Comparison of ENCODE assay signal across 20 cellular contexts in the genomic region with DNA sequence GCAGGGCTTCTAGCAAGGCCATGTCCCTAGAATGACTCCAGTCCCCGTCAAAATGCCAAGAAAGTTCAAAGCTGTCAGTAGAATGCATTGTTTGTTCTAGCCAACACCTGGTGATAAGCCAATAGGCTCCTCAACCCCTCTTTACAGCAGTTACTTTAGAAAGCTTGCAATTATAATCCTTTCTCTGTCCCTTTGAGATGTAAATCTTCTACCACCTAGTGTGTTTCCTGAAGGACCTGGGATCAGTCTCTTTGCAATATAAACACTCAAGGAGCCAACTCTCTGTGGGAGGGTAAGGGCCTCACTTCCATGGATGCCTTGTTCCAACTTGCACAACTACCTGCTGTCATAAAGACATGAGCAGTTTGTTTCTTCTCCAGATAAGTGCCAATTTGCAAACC.
DNase-seq lines count a peak whose midpoint lies in the region; TF ChIP-seq lines count a peak whose summit lies in the region.
"Had no signal": no experiment of that assay in that cellular context is flagged by ENCODE, and none has a peak within 500 bp of the region (broad histone marks: within the 10 kb centered on the region; RNA-seq: fewer than 3 reads in every experiment).

No MANE protein-coding gene starts in this region.

- H3K27me3 Mint-ChIP-seq in CD4-positive, alpha-beta memory T cell, result no peaks in the 10 kb centered on the region
- H3K27me3 Mint-ChIP-seq: progenitor cell of endocrine pancreas; stimulated activated memory B cell treated with anti-CD40 and anti-IgM and Interleukin-4, amounts not matched to agents 10 μg/mL and 1 μg/mL and 100 μg/mL, for 72 hours had no signal

- TF ChIP-seq CTCF in WERI-Rb-1 (IDR thresholded peaks at IDR 0.05; ENCODE audit: low read depth, low read length), result no peak

- intact Hi-C loops in CD4-positive, alpha-beta memory T cell (cut with micrococcal nuclease), result no loop called here

- H3K27ac ChIP-seq in WERI-Rb-1, result no peak overlapping the region
- H3K27ac ChIP-seq in CD4-positive, alpha-beta memory T cell (ENCODE audit: low read depth, low read length), result no peak overlapping the region
- H3K27ac ChIP-seq: hepatocyte, uterus had no signal

- POLR2A ChIA-PET in CD4-positive, alpha-beta memory T cell (lab: Charles Lee; ENCODE audit: partially characterized antibody), result no interaction called here

- H3K27ac Mint-ChIP-seq in CD4-positive, alpha-beta memory T cell, result no peak overlapping the region
- H3K27ac Mint-ChIP-seq: progenitor cell of endocrine pancreas; stimulated activated memory B cell treated with anti-CD40 and anti-IgM and Interleukin-4, amounts not matched to agents 10 μg/mL and 1 μg/mL and 100 μg/mL, for 72 hours; T-helper 1 cell treated with Interleukin-12 subunit alpha and Interleukin-12 subunit beta and Interleukin-4 antibody, amounts not matched to agents 30 μg/mL and 1 μg/mL, for 36 hours had no signal

- DNase-seq in NCI-H748 (lab: John Stamatoyannopoulos, UW; ENCODE audit: unreplicated experiment) (peak; percentile 14), NCI-H748 treated with DMSO at 0.1 percent for 48 hours (lab: John Stamatoyannopoulos, UW) (no peak), NCI-H2227 (lab: John Stamatoyannopoulos, UW; ENCODE audit: unreplicated experiment) (peak; percentile 78), iPS DF 19.7 (ENCODE audit: low read depth, low spot score) (peak; percentile 91), smooth muscle cell of the brain vasculature (ENCODE audit: low read depth, low spot score) (peak; percentile 12), WERI-Rb-1 (no peak)
- DNase-seq in activated CD4-positive, CD25-positive, alpha-beta regulatory T cell treated with anti-CD3 and anti-CD28 coated beads, Interleukin-2, amount 50 U/mL, for 72 hours, result no peak
- no peak for DNase-seq in CD4-positive, alpha-beta memory T cell
- DNase-seq: activated gamma-delta T cell treated with Interleukin-2 at 50 U/mL for 16 hours, Calu3, dermis blood vessel endothelial cell, EL, midbrain, NCI-H1048, uterus had no signal

- H3K4me1 Mint-ChIP-seq in CD4-positive, alpha-beta memory T cell, result no peaks in the 10 kb centered on the region
- H3K4me1 Mint-ChIP-seq: stimulated activated memory B cell treated with anti-CD40 and anti-IgM and Interleukin-4, amounts not matched to agents 10 μg/mL and 1 μg/mL and 100 μg/mL, for 72 hours had no signal

- H3K36me3 ChIP-seq in WERI-Rb-1, result no peaks in the 10 kb centered on the region
- no peaks in the 10 kb centered on the region for H3K36me3 ChIP-seq in CD4-positive, alpha-beta memory T cell (ENCODE audit: insufficient read depth, low read length)
- H3K36me3 ChIP-seq: uterus had no signal

- no peak overlapping the region for H3K4me3 Mint-ChIP-seq in CD4-positive, alpha-beta memory T cell
- H3K4me3 Mint-ChIP-seq: neural crest cell; stimulated activated memory B cell treated with anti-CD40 and anti-IgM and Interleukin-4, amounts not matched to agents 10 μg/mL and 1 μg/mL and 100 μg/mL, for 72 hours; T-helper 1 cell treated with Interleukin-12 subunit alpha and Interleukin-12 subunit beta and Interleukin-4 antibody, amounts not matched to agents 30 μg/mL and 1 μg/mL, for 36 hours had no signal

- H3K9me3 ChIP-seq in WERI-Rb-1 (ENCODE audit: severe bottlenecking), result peaks cover 8% of the 10 kb centered on the region
- no peaks in the 10 kb centered on the region for H3K9me3 ChIP-seq in CD4-positive, alpha-beta memory T cell (ENCODE audit: control insufficient read depth in 1 of 2, low read length in 2 of 2)
- H3K9me3 ChIP-seq: uterus had no signal

- H3K9me3 Mint-ChIP-seq in CD4-positive, alpha-beta memory T cell, result peaks cover 0 to 33% (median 17%) of the 10 kb centered on the region in 8 donors

- CTCF ChIA-PET in CD4-positive, alpha-beta memory T cell (lab: Charles Lee; ENCODE audit: partially characterized antibody), result no interaction called here

- H3K4me3 ChIP-seq in WERI-Rb-1 (ENCODE audit: low read depth, low read length), result no peak overlapping the region
- no peak overlapping the region for H3K4me3 ChIP-seq in CD4-positive, alpha-beta memory T cell (ENCODE audit: low read length in 2 of 2)
- H3K4me3 ChIP-seq: hepatocyte, uterus had no signal

- H3K4me1 ChIP-seq in CD4-positive, alpha-beta memory T cell (ENCODE audit: insufficient read depth, low read length), result no peaks in the 10 kb centered on the region
- H3K4me1 ChIP-seq: uterus had no signal

- peaks cover 45 to 68% of the 10 kb centered on the region in 2 donors for H3K36me3 Mint-ChIP-seq in CD4-positive, alpha-beta memory T cell

- no peaks in the 10 kb centered on the region for H3K27me3 ChIP-seq in WERI-Rb-1 (ENCODE audit: insufficient read depth, low read depth, severe bottlenecking)
- H3K27me3 ChIP-seq in CD4-positive, alpha-beta memory T cell (ENCODE audit: insufficient read depth, low read length), result no peaks in the 10 kb centered on the region
- H3K27me3 ChIP-seq: hepatocyte, uterus had no signal

Comparison
In these comparisons a context has a peak if more than half of its experiments do, and no peak if none do; other contexts are left out.
1. DNase-seq: peak in NCI-H748 (single experiment), NCI-H2227 (single experiment), iPS DF 19.7 (single experiment) and smooth muscle cell of the brain vasculature (single experiment); none in NCI-H748 treated with DMSO at 0.1 percent for 48 hours (single experiment), WERI-Rb-1 (single experiment), activated CD4-positive, CD25-positive, alpha-beta regulatory T cell treated with anti-CD3 and anti-CD28 coated beads, Interleukin-2, amount 50 U/mL, for 72 hours (single experiment) and CD4-positive, alpha-beta memory T cell (0 of 5).